Comparison of ENCODE assay signal across 21 cellular contexts in the genomic region with DNA sequence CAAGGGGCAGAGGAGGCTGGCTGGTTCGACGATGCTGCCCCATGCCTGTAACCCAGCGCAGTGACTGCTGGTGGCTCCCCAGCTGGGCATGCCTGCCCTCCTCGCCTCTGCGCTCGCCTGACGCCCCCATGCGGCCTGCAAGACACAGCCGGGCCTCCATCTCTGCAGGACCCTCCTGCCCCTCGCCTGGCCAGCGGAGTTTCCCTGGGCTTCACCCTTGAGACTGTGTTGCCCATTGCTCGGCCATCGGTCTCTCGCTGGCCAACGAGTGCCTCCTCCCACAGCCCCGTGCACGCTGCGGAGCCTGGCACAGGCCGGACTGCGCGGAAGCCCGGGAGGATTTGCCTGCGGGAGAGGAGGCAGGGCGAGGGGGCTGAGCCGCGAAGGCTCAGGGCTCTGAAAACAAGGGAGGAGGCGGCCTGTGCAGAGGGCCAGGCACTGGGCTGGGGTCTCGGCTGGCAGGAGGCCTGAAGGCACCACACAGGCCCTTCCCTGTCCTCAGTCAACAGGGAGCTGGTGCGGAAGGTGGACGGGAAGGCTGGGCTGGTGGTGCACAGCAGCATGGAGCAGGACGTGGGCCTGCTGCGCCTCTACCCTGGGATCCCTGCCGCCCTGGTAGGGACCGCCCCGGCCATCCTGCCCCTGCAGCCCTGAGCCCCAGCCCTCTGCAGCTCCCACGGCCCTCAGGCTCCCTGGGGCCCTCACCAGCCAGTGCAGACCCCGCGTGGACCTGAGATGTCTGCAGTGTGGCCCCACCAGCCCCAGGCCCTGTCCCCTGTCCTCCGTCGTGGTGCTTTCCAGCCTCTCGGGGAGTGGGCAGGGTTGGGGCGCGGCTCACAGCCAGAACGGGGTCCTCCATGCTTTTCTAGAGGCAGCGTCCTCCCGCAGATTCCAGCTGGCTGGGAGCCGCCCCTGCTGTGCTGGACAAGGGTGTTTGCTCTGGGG. TPM values are rescaled to one million over a fixed set of nuclear protein-coding genes. Genes with fewer than 3 reads are reported as not detected.
DNase-seq lines count a peak whose midpoint lies in the region; ATAC-seq, FAIRE-seq and TF ChIP-seq lines count a peak whose summit lies in the region.
"Had no signal": no experiment of that assay in that cellular context is flagged by ENCODE, and none has a peak within 500 bp of the region (broad histone marks: within the 10 kb centered on the region; RNA-seq: fewer than 3 reads in every experiment).

No MANE protein-coding gene starts in this region.

- intact Hi-C loops in Right ventricle myocardium inferior (cut with DNase I) (no loop called here), K562 (cut with micrococcal nuclease) (no loop called here), upper lobe of right lung (cut with DNase I) (no loop called here), A673 (cut with micrococcal nuclease; ENCODE audit: unreplicated experiment) (no loop called here)

- H3K27ac ChIP-seq in right atrium auricular region (no peak overlapping the region), K562 (ENCODE audit: extremely low read depth, low read depth, low read length) (no peak overlapping the region), upper lobe of right lung (no peak overlapping the region), A673 (ENCODE audit: low read depth, low read length, poor library complexity, severe bottlenecking) (no peak overlapping the region)
- H3K27ac ChIP-seq: sigmoid colon had no signal

- CTCF ChIA-PET in K562 (lab: Yijun Ruan, JAX; ENCODE audit: low intra/inter-chr PET ratio) (no interaction called here), A673 (lab: Charles Lee) (no interaction called here)

- no peak for TF ChIP-seq RAD21 in K562 (CRISPR knock-in tag; conservative IDR thresholded peaks at IDR 0.05 in 1 of 2, IDR thresholded peaks at IDR 0.05 in 1 of 2)

- WGBS in K562 (ENCODE audit: insufficient coverage, low coverage, missing lambda C conversion rate) = 7% methylated on average over 28 of the region's 47 CpGs

- BruUV-seq in K562 (replicated peaks; lab: Mats Ljungman, UMichigan) (no TSS peak), A673 (replicated peaks; lab: Mats Ljungman, UMichigan) (no TSS peak)

- in situ Hi-C loops in K562 (cut with MboI) = no loop called here

- no peak overlapping the region for H3K9ac ChIP-seq in K562 (ENCODE audit: insufficient read depth in 1 of 2, low read depth in 2 of 2, low read length in 2 of 2)
- H3K9ac ChIP-seq: SK-N-SH had no signal

- no peak overlapping the region for H3K4me2 ChIP-seq in K562 (ENCODE audit: insufficient read depth, low read length)
- H3K4me2 ChIP-seq: SK-N-SH had no signal

- ATAC-seq in Right ventricle myocardium inferior (no peak), K562 (0 out of 3 replicates have a peak, but pooled peaks have one; percentile 42), left lobe of liver (peak; percentile 4), upper lobe of right lung (no peak), GM21526 (IDR thresholded peaks at IDR 0.05; ENCODE audit: low FRiP score, unreplicated experiment) (no peak)
- ATAC-seq: CD8-positive, alpha-beta T cell; mucosa of descending colon had no signal

- H2AFZ ChIP-seq in K562 (ENCODE audit: low read depth, low read length) = no peak overlapping the region

- DNase-seq in Right ventricle myocardium inferior (ENCODE audit: missing footprints) (peak; percentile 72), right atrium auricular region (ENCODE audit: low spot score) (no peak), K562 (ENCODE audit: extremely low read depth in 1 of 4, low spot score in 3 of 4) (no peak), left lobe of liver (ENCODE audit: low spot score) (peak; percentile 44), upper lobe of right lung (peak; percentile 68), DMS53 treated with DMSO at 0.1 percent for 48 hours (lab: John Stamatoyannopoulos, UW; ENCODE audit: unreplicated experiment) (no peak), A673 (ENCODE audit: low spot score) (no peak)
- DNase-seq: activated CD8-positive, alpha-beta memory T cell treated with anti-CD3 and anti-CD28 coated beads, Interleukin-2, amount 50 U/mL, for 48 hours; CD8-positive, alpha-beta T cell; hippocampal formation; kidney glomerular epithelial cell; sigmoid colon; SK-N-SH; stimulated activated CD4-positive, alpha-beta T cell treated with anti-CD3 and anti-CD28 coated beads, Interleukin-1b, Interleukin-23, amount 100 ng/mL, for 48 hours; T-helper 9 cell had no signal

- H3K4me1 ChIP-seq in right atrium auricular region = peaks cover 0 to 26% of the 10 kb centered on the region in 2 donors
- H3K4me1 ChIP-seq in K562 (replicated peaks in 1 of 2; ENCODE audit: control insufficient read depth in 2 of 2, insufficient read depth in 2 of 2, low read length in 2 of 2) = peaks cover 0 to 21% of the 10 kb centered on the region in 2 experiments; a peak in 2 of 5 replicates
- peaks cover 5% of the 10 kb centered on the region for H3K4me1 ChIP-seq in upper lobe of right lung
- H3K4me1 ChIP-seq in A673 (ENCODE audit: insufficient read depth, low read length, poor library complexity, severe bottlenecking) = no peaks in the 10 kb centered on the region
- H3K4me1 ChIP-seq: sigmoid colon had no signal

- no peak for TF ChIP-seq EP300 in K562 (IDR thresholded peaks at IDR 0.05; ENCODE audit: low read length)

- TF ChIP-seq CTCF in right atrium auricular region (IDR thresholded peaks at IDR 0.05) (no peak), K562 (IDR thresholded peaks at IDR 0.05 in 2 of 3, conservative IDR thresholded peaks at IDR 0.05 in 1 of 3; ENCODE audit: insufficient read depth in 2 of 3, low read depth in 1 of 3, low read length in 3 of 3) (peak in 2 of 3 experiments; percentile 1 to 8; a peak in 1 of 6 replicates), upper lobe of right lung (IDR thresholded peaks at IDR 0.05) (no peak), A673 (conservative IDR thresholded peaks at IDR 0.05; ENCODE audit: low read depth, low read length) (no peak)

- no peaks in the 10 kb centered on the region for H3K79me2 ChIP-seq in K562 (ENCODE audit: control insufficient read depth, insufficient read depth, low read length)

- peaks cover 7% of the 10 kb centered on the region for H3K36me3 ChIP-seq in right atrium auricular region
- H3K36me3 ChIP-seq in K562 (ENCODE audit: control insufficient read depth, insufficient read depth, low read length) = no peaks in the 10 kb centered on the region
- no peaks in the 10 kb centered on the region for H3K36me3 ChIP-seq in upper lobe of right lung
- no peaks in the 10 kb centered on the region for H3K36me3 ChIP-seq in A673 (ENCODE audit: insufficient read depth, low read length, poor library complexity, severe bottlenecking)
- H3K36me3 ChIP-seq: sigmoid colon had no signal

- H3K27me3 ChIP-seq in right atrium auricular region = no peaks in the 10 kb centered on the region
- H3K27me3 ChIP-seq in K562 (ENCODE audit: control insufficient read depth in 2 of 2, insufficient read depth in 2 of 2, low read length in 2 of 2) = peaks cover 0 to 25% of the 10 kb centered on the region in 2 experiments; a peak in 1 of 5 replicates
- H3K27me3 ChIP-seq in upper lobe of right lung = no peaks in the 10 kb centered on the region
- no peaks in the 10 kb centered on the region for H3K27me3 ChIP-seq in A673 (replicated peaks; ENCODE audit: insufficient read depth, low read depth, low read length, poor library complexity)
- H3K27me3 ChIP-seq: sigmoid colon had no signal

- H4K20me1 ChIP-seq in K562 (replicated peaks; ENCODE audit: control insufficient read depth, insufficient read depth, low read length) = no peaks in the 10 kb centered on the region

- FAIRE-seq in K562 (lab: Jason Lieb, UNC) = no peak
- FAIRE-seq: colon had no signal

- H3K9me1 ChIP-seq in K562 (ENCODE audit: control insufficient read depth, insufficient read depth, low read length) = no peaks in the 10 kb centered on the region

- H3K4me3 ChIP-seq in right atrium auricular region = no peak overlapping the region
- no peak overlapping the region for H3K4me3 ChIP-seq in K562
- no peak overlapping the region for H3K4me3 ChIP-seq in upper lobe of right lung
- H3K4me3 ChIP-seq in A673 (ENCODE audit: low read depth, low read length, poor library complexity, severe bottlenecking) = no peak overlapping the region
- H3K4me3 ChIP-seq: mucosa of descending colon, sigmoid colon had no signal

- TF ChIP-seq POLR2A in K562 (conservative IDR thresholded peaks at IDR 0.05) = no peak

- no peaks in the 10 kb centered on the region for H3K9me3 ChIP-seq in right atrium auricular region
- no peaks in the 10 kb centered on the region for H3K9me3 ChIP-seq in K562 (replicated peaks; ENCODE audit: control insufficient read depth, insufficient read depth, low read depth, low read length)
- H3K9me3 ChIP-seq in upper lobe of right lung = no peaks in the 10 kb centered on the region
- H3K9me3 ChIP-seq in A673 (ENCODE audit: low read depth, low read length, poor library complexity, severe bottlenecking) = no peaks in the 10 kb centered on the region
- H3K9me3 ChIP-seq: mucosa of descending colon, sigmoid colon, SK-N-SH had no signal

- POLR2A ChIA-PET in K562 (lab: Yijun Ruan, JAX) (no interaction called here), A673 (lab: Charles Lee; ENCODE audit: low non-redundant PET) (no interaction called here)

RNA-seq across cellular contexts. Expression of gene ASPG, which starts 17.8 kb away (rescaled TPM):
- total RNA-seq in Right ventricle myocardium inferior = 27.5 TPM
- total RNA-seq in right atrium auricular region = 100 to 1,000 TPM in 1 of 2 donors, 10 to 100 TPM in 1; 78.5 to 161 TPM
- not detected in 2 replicates for total RNA-seq in K562 (2011; cell fraction: chromatin; rRNA removed; ENCODE audit: low replicate concordance)
- total RNA-seq in K562 (2011; cell fraction: nucleolus; rRNA removed) = not detected in 2 replicates
- not detected in 2 replicates for total RNA-seq in K562 (2011; cell fraction: nucleoplasm; rRNA removed)
- total RNA-seq in K562 (2014; rRNA removed) = not detected in 2 replicates
- total RNA-seq in K562 (2014; rRNA removed; fragmentation: Illumina TruSeq; extraction: Trizol) = not detected in 2 replicates
- total RNA-seq in K562 (2015; rRNA removed; fragmentation: Illumina TruSeq; extraction: Trizol) = not detected in 2 replicates
- 0.18 TPM in 1 of 2 replicates, not detected in the other for total RNA-seq in K562 (2021)
- polyA plus RNA-seq in K562 (2011; rRNA removed) = not detected in 2 replicates
- polyA plus RNA-seq in K562 (2011; cell fraction: cytosol; rRNA removed) = not detected in 2 replicates
- not detected in 2 replicates for polyA plus RNA-seq in K562 (2011; cell fraction: nucleus; rRNA removed)
- polyA plus RNA-seq in K562 (2012) = not detected in 2 replicates
- polyA plus RNA-seq in K562 (2014; fragmentation: Illumina TruSeq; extraction: Trizol) = not detected in 2 replicates
- not detected for polyA plus RNA-seq in K562 (2014; fragmentation: Nextera tagmentation; extraction: Ambion mirVana)
- not detected in 2 replicates for polyA plus RNA-seq in K562 (2014; rRNA removed)
- not detected in 2 replicates for polyA minus RNA-seq in K562 (2011; rRNA and poly(A)+ RNA removed)
- not detected in 2 replicates for polyA minus RNA-seq in K562 (2011; cell fraction: cytosol; rRNA and poly(A)+ RNA removed)
- not detected in 2 replicates for polyA minus RNA-seq in K562 (2011; cell fraction: nucleus; rRNA and poly(A)+ RNA removed)
- 282 TPM for total RNA-seq in left lobe of liver
- 5.3 TPM for total RNA-seq in upper lobe of right lung
- total RNA-seq in A673 (2021) = not detected in 2 replicates
- total RNA-seq: CD8-positive, alpha-beta T cell; Daoy; HT-29 had no signal
- polyA plus RNA-seq: AG04450, SK-N-SH had no signal

RNA-seq across cellular contexts. Expression of gene KIF26A, which starts 35.1 kb away (rescaled TPM):
- total RNA-seq in Right ventricle myocardium inferior (6.4 TPM), right atrium auricular region (10 to 100 TPM in 1 of 2 donors, 1 to 10 TPM in 1; 5.6 to 14.1 TPM), K562 (2014; rRNA removed) (not detected in 2 replicates), K562 (2014; rRNA removed; fragmentation: Illumina TruSeq; extraction: Trizol) (not detected in 2 replicates), K562 (2015; rRNA removed; fragmentation: Illumina TruSeq; extraction: Trizol) (not detected in 2 replicates), K562 (2021) (0.02 and 0.04 TPM in 2 replicates), left lobe of liver (1.3 TPM), upper lobe of right lung (5.9 TPM), A673 (2021) (11.5 and 16.0 TPM in 2 replicates)
- total RNA-seq in K562 (2011; cell fraction: chromatin; rRNA removed; ENCODE audit: low replicate concordance) = not detected in 2 replicates
- not detected in 2 replicates for total RNA-seq in K562 (2011; cell fraction: nucleolus; rRNA removed)
- total RNA-seq in K562 (2011; cell fraction: nucleoplasm; rRNA removed) = not detected in 2 replicates
- polyA plus RNA-seq in K562 (2011; rRNA removed) (not detected in 2 replicates), K562 (2014; fragmentation: Illumina TruSeq; extraction: Trizol) (not detected in 2 replicates), K562 (2014; fragmentation: Nextera tagmentation; extraction: Ambion mirVana) (not detected), K562 (2014; rRNA removed) (not detected in 2 replicates)
- polyA plus RNA-seq in K562 (2011; cell fraction: cytosol; rRNA removed) = 0.01 TPM in 1 of 2 replicates, not detected in the other
- polyA plus RNA-seq in K562 (2011; cell fraction: nucleus; rRNA removed) = not detected in 2 replicates
- not detected in 2 replicates for polyA plus RNA-seq in K562 (2012)
- not detected in 2 replicates for polyA minus RNA-seq in K562 (2011; rRNA and poly(A)+ RNA removed)
- polyA minus RNA-seq in K562 (2011; cell fraction: cytosol; rRNA and poly(A)+ RNA removed) = 0.19 and 0.27 TPM in 2 replicates
- under 0.01 TPM in 2 replicates for polyA minus RNA-seq in K562 (2011; cell fraction: nucleus; rRNA and poly(A)+ RNA removed)
- total RNA-seq: HT-29 had no signal
- polyA plus RNA-seq: AG04450 had no signal

Comparison
In these comparisons a context has a peak if more than half of its experiments do, and no peak if none do; other contexts are left out.
1. DNase-seq: peak in Right ventricle myocardium inferior (single experiment), left lobe of liver (single experiment) and upper lobe of right lung (single experiment); none in right atrium auricular region (single experiment), K562 (0 of 4), DMS53 treated with DMSO at 0.1 percent for 48 hours (single experiment) and A673 (single experiment).
2. ATAC-seq: peak in K562 (single experiment) and left lobe of liver (single experiment); none in Right ventricle myocardium inferior (single experiment), upper lobe of right lung (single experiment) and GM21526 (single experiment).
3. CTCF ChIP-seq: peak in K562 (2 of 3); none in right atrium auricular region (0 of 2), upper lobe of right lung (single experiment) and A673 (single experiment).